ENCODE assay signal across 1 cellular context in genomic region chr14:50532502-50533313, GRCh38.
A peak's percentile ranks its signal among the peaks of the same experiment; 100 is the strongest.
TF ChIP-seq lines count a peak whose summit lies in the region.

MAP4K5 (minus strand) TSS chr14:50532569; CDS start chr14:50532049, 520 bp downstream.

TF ChIP-seq in K562, 482 proteins besides CTCF, POLR2A, EP300 and RAD21 (continued from another document and continues in another):
- TF ChIP-seq CGGBP1 (CRISPR knock-in tag; IDR thresholded peaks at IDR 0.05), result no peak
- TF ChIP-seq E2F4 (CRISPR knock-in tag; IDR thresholded peaks at IDR 0.05; ENCODE audit: low read depth), result no peak
- TF ChIP-seq RBBP5 (IDR thresholded peaks at IDR 0.05; ENCODE audit: borderline replicate concordance, insufficient read depth, low read length, poor library complexity, severe bottlenecking), result no peak
- TF ChIP-seq PYGO2 (tag; IDR thresholded peaks at IDR 0.05), result no peak
- TF ChIP-seq KHSRP (IDR thresholded peaks at IDR 0.05), result no peak
- TF ChIP-seq ETS2 (tag; IDR thresholded peaks at IDR 0.05; ENCODE audit: borderline replicate concordance, poor library complexity, severe bottlenecking), result no peak
- TF ChIP-seq EHMT2 (IDR thresholded peaks at IDR 0.05), result no peak
- TF ChIP-seq ZBTB1 (CRISPR knock-in tag; IDR thresholded peaks at IDR 0.05; ENCODE audit: borderline replicate concordance, low read depth), result no peak
- no peak for TF ChIP-seq TRIM24 (IDR thresholded peaks at IDR 0.05)
- TF ChIP-seq THAP12 (CRISPR knock-in tag; IDR thresholded peaks at IDR 0.05), result no peak
- TF ChIP-seq EP400 (IDR thresholded peaks at IDR 0.05), result peak; percentile 61; the same call in 1 of the 2 replicates
- peak; percentile 75 for TF ChIP-seq BHLHE40 (IDR thresholded peaks at IDR 0.05; ENCODE audit: low read length)
- no peak for TF ChIP-seq CREBBP (IDR thresholded peaks at IDR 0.05; ENCODE audit: low read depth, low read length)
- peak in 1 of 2 experiments; percentile 15; a peak in 1 of 4 replicates for TF ChIP-seq ZNF639 (CRISPR knock-in tag; conservative IDR thresholded peaks at IDR 0.05 in 1 of 2, IDR thresholded peaks at IDR 0.05 in 1 of 2)
- no peak for TF ChIP-seq BACH1 (tag; IDR thresholded peaks at IDR 0.05)
- no peak for TF ChIP-seq ESRRB (CRISPR knock-in tag; IDR thresholded peaks at IDR 0.05; ENCODE audit: borderline replicate concordance)
- no peak for TF ChIP-seq WHSC1 (IDR thresholded peaks at IDR 0.05; ENCODE audit: low read length)
- no peak for TF ChIP-seq ZNF79 (CRISPR knock-in tag; IDR thresholded peaks at IDR 0.05; ENCODE audit: low read depth)
- TF ChIP-seq ZNF696 (CRISPR knock-in tag; conservative IDR thresholded peaks at IDR 0.05), result no peak
- TF ChIP-seq HMG20B (CRISPR knock-in tag; IDR thresholded peaks at IDR 0.05), result no peak
- TF ChIP-seq ZNF707 (CRISPR knock-in tag; conservative IDR thresholded peaks at IDR 0.05), result no peak
- 0 out of 2 replicates have a peak, but pooled peaks have one; percentile 24 for TF ChIP-seq ZEB2 (IDR thresholded peaks at IDR 0.05)
- no peak for TF ChIP-seq SMARCE1 (IDR thresholded peaks at IDR 0.05)
- TF ChIP-seq ZNF609 (CRISPR knock-in tag; IDR thresholded peaks at IDR 0.05; ENCODE audit: borderline replicate concordance), result no peak
- no peak for TF ChIP-seq NCOA2 (IDR thresholded peaks at IDR 0.05; ENCODE audit: partially characterized antibody in 2 of 2)
- no peak for TF ChIP-seq PURB (CRISPR knock-in tag; IDR thresholded peaks at IDR 0.05; ENCODE audit: low read depth)
- TF ChIP-seq ZNF232 (CRISPR knock-in tag; IDR thresholded peaks at IDR 0.05), result no peak
- no peak for TF ChIP-seq NCOA1 (IDR thresholded peaks at IDR 0.05; ENCODE audit: low read depth)
- TF ChIP-seq HINFP (tag; conservative IDR thresholded peaks at IDR 0.05; ENCODE audit: low read depth), result no peak
- TF ChIP-seq ZBTB11 (CRISPR knock-in tag; IDR thresholded peaks at IDR 0.05), result peak in 2 of 3 experiments; percentile 52 to 73; a peak in 3 of 6 replicates
- peak; percentile 91 for TF ChIP-seq POLR2G (IDR thresholded peaks at IDR 0.05; ENCODE audit: low read depth, low read length)
- peak; percentile 67; the same call in 1 of the 2 replicates for TF ChIP-seq SMAD4 (CRISPR knock-in tag; conservative IDR thresholded peaks at IDR 0.05)
- no peak for TF ChIP-seq YBX1 (IDR thresholded peaks at IDR 0.05)
- no peak for TF ChIP-seq MTA1 (IDR thresholded peaks at IDR 0.05; ENCODE audit: borderline replicate concordance)
- no peak for TF ChIP-seq TBL1XR1 (IDR thresholded peaks at IDR 0.05; ENCODE audit: low read length in 2 of 2)
- peak; percentile 4 for TF ChIP-seq PHF20 (IDR thresholded peaks at IDR 0.05; ENCODE audit: partially characterized antibody)
- TF ChIP-seq ZBTB7A (IDR thresholded peaks at IDR 0.05; ENCODE audit: borderline replicate concordance, control insufficient read depth, low read depth, low read length), result peak; percentile 59; the same call in 1 of the 2 replicates
- TF ChIP-seq SP1 (CRISPR knock-in tag; IDR thresholded peaks at IDR 0.05), result peak; percentile 67; the same call in 1 of the 2 replicates
- peak; percentile 88 for TF ChIP-seq CTBP1 (IDR thresholded peaks at IDR 0.05; ENCODE audit: borderline replicate concordance)
- no peak for TF ChIP-seq RNF2 (IDR thresholded peaks at IDR 0.05)
- no peak for TF ChIP-seq RUNX1 (IDR thresholded peaks at IDR 0.05; ENCODE audit: low read depth)
- no peak for TF ChIP-seq ARID2 (IDR thresholded peaks at IDR 0.05)
- TF ChIP-seq ZNF592 (IDR thresholded peaks at IDR 0.05), result peak; percentile 51; the same call in 1 of the 2 replicates
- TF ChIP-seq NONO (IDR thresholded peaks at IDR 0.05; ENCODE audit: low read depth in 2 of 2, low read length in 1 of 2), result peak in 1 of 2 experiments; percentile 71; a peak in 1 of 4 replicates
- TF ChIP-seq ZNF785 (CRISPR knock-in tag; IDR thresholded peaks at IDR 0.05), result no peak
- TF ChIP-seq ZNF57 (CRISPR knock-in tag; IDR thresholded peaks at IDR 0.05), result no peak
- TF ChIP-seq MAFG (tag; conservative IDR thresholded peaks at IDR 0.05), result no peak
- no peak for TF ChIP-seq THRAP3 (IDR thresholded peaks at IDR 0.05; ENCODE audit: borderline replicate concordance)
- peak; percentile 88; the same call in 1 of the 2 replicates for TF ChIP-seq RBFOX2 (IDR thresholded peaks at IDR 0.05; ENCODE audit: low read depth, low read length)
- 0 out of 2 replicates have a peak, but pooled peaks have one; percentile 9 for TF ChIP-seq NR2C2 (CRISPR knock-in tag; IDR thresholded peaks at IDR 0.05)
- no peak for TF ChIP-seq NR2C2 (tag; IDR thresholded peaks at IDR 0.05)
